In the genomic region with DNA sequence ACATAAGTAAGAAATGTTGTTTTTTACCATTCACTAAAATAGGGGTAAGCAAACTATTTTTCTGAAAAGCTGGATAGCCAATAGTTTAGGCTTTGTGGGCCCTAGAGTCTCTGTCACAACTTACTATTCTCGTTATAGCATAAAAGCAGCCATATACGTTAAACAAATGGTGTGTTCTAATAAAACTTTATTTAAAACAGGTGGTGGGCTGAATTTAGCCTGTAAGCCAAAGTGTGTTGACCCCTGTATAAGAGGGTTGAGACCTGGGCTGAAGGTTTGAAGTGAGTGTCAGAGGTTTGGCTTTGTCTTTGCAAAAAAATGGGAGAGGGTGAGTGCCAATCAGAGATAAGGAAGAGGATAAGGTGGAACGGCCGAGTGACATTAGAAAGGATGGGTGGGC, we compare ENCODE assay signal across 2 cellular contexts.
TF ChIP-seq lines count a peak whose summit lies in the region.

No MANE protein-coding gene starts in this region.

TF ChIP-seq in HepG2, 621 proteins besides CTCF, POLR2A, EP300 and RAD21 (continued from another document):
- TF ChIP-seq, protein P1, sequence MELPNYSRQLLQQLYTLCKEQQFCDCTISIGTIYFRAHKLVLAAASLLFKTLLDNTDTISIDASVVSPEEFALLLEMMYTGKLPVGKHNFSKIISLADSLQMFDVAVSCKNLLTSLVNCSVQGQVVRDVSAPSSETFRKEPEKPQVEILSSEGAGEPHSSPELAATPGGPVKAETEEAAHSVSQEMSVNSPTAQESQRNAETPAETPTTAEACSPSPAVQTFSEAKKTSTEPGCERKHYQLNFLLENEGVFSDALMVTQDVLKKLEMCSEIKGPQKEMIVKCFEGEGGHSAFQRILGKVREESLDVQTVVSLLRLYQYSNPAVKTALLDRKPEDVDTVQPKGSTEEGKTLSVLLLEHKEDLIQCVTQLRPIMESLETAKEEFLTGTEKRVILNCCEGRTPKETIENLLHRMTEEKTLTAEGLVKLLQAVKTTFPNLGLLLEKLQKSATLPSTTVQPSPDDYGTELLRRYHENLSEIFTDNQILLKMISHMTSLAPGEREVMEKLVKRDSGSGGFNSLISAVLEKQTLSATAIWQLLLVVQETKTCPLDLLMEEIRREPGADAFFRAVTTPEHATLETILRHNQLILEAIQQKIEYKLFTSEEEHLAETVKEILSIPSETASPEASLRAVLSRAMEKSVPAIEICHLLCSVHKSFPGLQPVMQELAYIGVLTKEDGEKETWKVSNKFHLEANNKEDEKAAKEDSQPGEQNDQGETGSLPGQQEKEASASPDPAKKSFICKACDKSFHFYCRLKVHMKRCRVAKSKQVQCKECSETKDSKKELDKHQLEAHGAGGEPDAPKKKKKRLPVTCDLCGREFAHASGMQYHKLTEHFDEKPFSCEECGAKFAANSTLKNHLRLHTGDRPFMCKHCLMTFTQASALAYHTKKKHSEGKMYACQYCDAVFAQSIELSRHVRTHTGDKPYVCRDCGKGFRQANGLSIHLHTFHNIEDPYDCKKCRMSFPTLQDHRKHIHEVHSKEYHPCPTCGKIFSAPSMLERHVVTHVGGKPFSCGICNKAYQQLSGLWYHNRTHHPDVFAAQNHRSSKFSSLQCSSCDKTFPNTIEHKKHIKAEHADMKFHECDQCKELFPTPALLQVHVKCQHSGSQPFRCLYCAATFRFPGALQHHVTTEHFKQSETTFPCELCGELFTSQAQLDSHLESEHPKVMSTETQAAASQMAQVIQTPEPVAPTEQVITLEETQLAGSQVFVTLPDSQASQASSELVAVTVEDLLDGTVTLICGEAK (IDR thresholded peaks at IDR 0.05) = peak; percentile 48; the same call in 1 of the 2 replicates
- TF ChIP-seq, protein P1 (CRISPR knock-in tag; IDR thresholded peaks at IDR 0.05) = peak; percentile 87

TF ChIP-seq in K562, 482 proteins besides CTCF, POLR2A, EP300 and RAD21 (continued from another document):
- TF ChIP-seq, protein P1 (IDR thresholded peaks at IDR 0.05) = peak; percentile 93
- TF ChIP-seq, protein P1 (CRISPR knock-in tag; IDR thresholded peaks at IDR 0.05) = peak; percentile 64
- TF ChIP-seq, protein P2, sequence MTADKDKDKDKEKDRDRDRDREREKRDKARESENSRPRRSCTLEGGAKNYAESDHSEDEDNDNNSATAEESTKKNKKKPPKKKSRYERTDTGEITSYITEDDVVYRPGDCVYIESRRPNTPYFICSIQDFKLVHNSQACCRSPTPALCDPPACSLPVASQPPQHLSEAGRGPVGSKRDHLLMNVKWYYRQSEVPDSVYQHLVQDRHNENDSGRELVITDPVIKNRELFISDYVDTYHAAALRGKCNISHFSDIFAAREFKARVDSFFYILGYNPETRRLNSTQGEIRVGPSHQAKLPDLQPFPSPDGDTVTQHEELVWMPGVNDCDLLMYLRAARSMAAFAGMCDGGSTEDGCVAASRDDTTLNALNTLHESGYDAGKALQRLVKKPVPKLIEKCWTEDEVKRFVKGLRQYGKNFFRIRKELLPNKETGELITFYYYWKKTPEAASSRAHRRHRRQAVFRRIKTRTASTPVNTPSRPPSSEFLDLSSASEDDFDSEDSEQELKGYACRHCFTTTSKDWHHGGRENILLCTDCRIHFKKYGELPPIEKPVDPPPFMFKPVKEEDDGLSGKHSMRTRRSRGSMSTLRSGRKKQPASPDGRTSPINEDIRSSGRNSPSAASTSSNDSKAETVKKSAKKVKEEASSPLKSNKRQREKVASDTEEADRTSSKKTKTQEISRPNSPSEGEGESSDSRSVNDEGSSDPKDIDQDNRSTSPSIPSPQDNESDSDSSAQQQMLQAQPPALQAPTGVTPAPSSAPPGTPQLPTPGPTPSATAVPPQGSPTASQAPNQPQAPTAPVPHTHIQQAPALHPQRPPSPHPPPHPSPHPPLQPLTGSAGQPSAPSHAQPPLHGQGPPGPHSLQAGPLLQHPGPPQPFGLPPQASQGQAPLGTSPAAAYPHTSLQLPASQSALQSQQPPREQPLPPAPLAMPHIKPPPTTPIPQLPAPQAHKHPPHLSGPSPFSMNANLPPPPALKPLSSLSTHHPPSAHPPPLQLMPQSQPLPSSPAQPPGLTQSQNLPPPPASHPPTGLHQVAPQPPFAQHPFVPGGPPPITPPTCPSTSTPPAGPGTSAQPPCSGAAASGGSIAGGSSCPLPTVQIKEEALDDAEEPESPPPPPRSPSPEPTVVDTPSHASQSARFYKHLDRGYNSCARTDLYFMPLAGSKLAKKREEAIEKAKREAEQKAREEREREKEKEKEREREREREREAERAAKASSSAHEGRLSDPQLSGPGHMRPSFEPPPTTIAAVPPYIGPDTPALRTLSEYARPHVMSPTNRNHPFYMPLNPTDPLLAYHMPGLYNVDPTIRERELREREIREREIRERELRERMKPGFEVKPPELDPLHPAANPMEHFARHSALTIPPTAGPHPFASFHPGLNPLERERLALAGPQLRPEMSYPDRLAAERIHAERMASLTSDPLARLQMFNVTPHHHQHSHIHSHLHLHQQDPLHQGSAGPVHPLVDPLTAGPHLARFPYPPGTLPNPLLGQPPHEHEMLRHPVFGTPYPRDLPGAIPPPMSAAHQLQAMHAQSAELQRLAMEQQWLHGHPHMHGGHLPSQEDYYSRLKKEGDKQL (CRISPR knock-in tag; IDR thresholded peaks at IDR 0.05; ENCODE audit: borderline replicate concordance) = no peak
